Comparison of ENCODE assay signal across 12 cellular contexts in genomic region chr12:111035578-111036301, GRCh38. TPM values are rescaled to one million over a fixed set of nuclear protein-coding genes. Genes with fewer than 3 reads are reported as not detected.
DNase-seq lines count a peak whose midpoint lies in the region.
"Had no signal": no experiment of that assay in that cellular context is flagged by ENCODE, and none has a peak within 500 bp of the region (broad histone marks: within the 10 kb centered on the region; RNA-seq: fewer than 3 reads in every experiment).

No MANE protein-coding gene starts in this region.

- no peaks in the 10 kb centered on the region for H3K79me2 ChIP-seq in mesendoderm (ENCODE audit: control insufficient read depth, insufficient read depth, low read length)

- no peak overlapping the region for H2AK5ac ChIP-seq in mesendoderm (ENCODE audit: low read length)

- DNase-seq in CD4-positive, alpha-beta memory T cell = no peak
- peak; percentile 51 to 60 for DNase-seq in HAP-1 (ENCODE audit: low spot score in 2 of 2)
- DNase-seq in activated T-helper 2 cell treated with anti-CD3 and anti-CD28 coated beads, Interferon-gamma antibody, Interleukin-2, Interleukin-4, amounts not matched to agents 10 μg/mL and 5 μg/mL and 100 μg/mL, durations not matched to agents 14 hours and 24 hours and 36 hours (ENCODE audit: low spot score) = no peak
- DNase-seq in mesendoderm = peak; percentile 62
- DNase-seq in cortex of kidney (lab: John Stamatoyannopoulos, UW) = no peak
- DNase-seq in NCI-H345 (lab: John Stamatoyannopoulos, UW) = no peak
- no peak for DNase-seq in AML-193 (lab: John Stamatoyannopoulos, UW)
- DNase-seq in head of caudate nucleus = no peak
- DNase-seq: heart right ventricle, NCI-H2107, nucleus accumbens, tibial artery had no signal

- peaks cover 16 to 30% (median 18%) of the 10 kb centered on the region in 4 donors for H3K4me1 Mint-ChIP-seq in CD4-positive, alpha-beta memory T cell
- peaks cover 7% of the 10 kb centered on the region for H3K4me1 Mint-ChIP-seq in activated T-helper 2 cell treated with anti-CD3 and anti-CD28 coated beads, Interferon-gamma antibody, Interleukin-2, Interleukin-4, amounts not matched to agents 10 μg/mL and 5 μg/mL and 100 μg/mL, durations not matched to agents 14 hours and 24 hours and 36 hours (ENCODE audit: low read depth)

- peak overlapping the region; percentile 58 to 86 (median 77) for H3K4me3 Mint-ChIP-seq in CD4-positive, alpha-beta memory T cell
- H3K4me3 Mint-ChIP-seq in activated T-helper 2 cell treated with anti-CD3 and anti-CD28 coated beads, Interferon-gamma antibody, Interleukin-2, Interleukin-4, amounts not matched to agents 10 μg/mL and 5 μg/mL and 100 μg/mL, durations not matched to agents 14 hours and 24 hours and 36 hours (ENCODE audit: low read depth) = peak overlapping the region; percentile 20

- no peak overlapping the region for H3K18ac ChIP-seq in mesendoderm (ENCODE audit: low read length)

- WGBS in mesendoderm (ENCODE audit: extremely low coverage, insufficient coverage, low lambda C conversion rate) = no CpG with 5 or more reads among the region's 36 CpGs

- CTCF ChIA-PET in CD4-positive, alpha-beta memory T cell (lab: Charles Lee; ENCODE audit: partially characterized antibody) = no interaction called here

- peaks cover 47% of the 10 kb centered on the region in 2 donors for H3K27me3 Mint-ChIP-seq in CD4-positive, alpha-beta memory T cell
- H3K27me3 Mint-ChIP-seq in activated T-helper 2 cell treated with anti-CD3 and anti-CD28 coated beads, Interferon-gamma antibody, Interleukin-2, Interleukin-4, amounts not matched to agents 10 μg/mL and 5 μg/mL and 100 μg/mL, durations not matched to agents 14 hours and 24 hours and 36 hours (ENCODE audit: low read depth) = peaks cover 64% of the 10 kb centered on the region

- H4K8ac ChIP-seq in mesendoderm (ENCODE audit: low read depth, low read length) = no peak overlapping the region

- H3K9ac ChIP-seq in mesendoderm (ENCODE audit: low read length) = peak overlapping the region; percentile 35

- intact Hi-C loops in CD4-positive, alpha-beta memory T cell (cut with micrococcal nuclease) = no loop called here
- intact Hi-C loops in activated T-helper 2 cell treated with anti-CD3 and anti-CD28 coated beads, Interferon-gamma antibody, Interleukin-2, Interleukin-4, amounts not matched to agents 10 μg/mL and 5 μg/mL and 100 μg/mL, durations not matched to agents 14 hours and 24 hours and 36 hours (cut with micrococcal nuclease) = no loop called here
- intact Hi-C loops in head of caudate nucleus (cut with DNase I) = no loop called here

- H3K9me3 ChIP-seq in CD4-positive, alpha-beta memory T cell (ENCODE audit: control insufficient read depth in 1 of 2, low read length in 2 of 2) = no peaks in the 10 kb centered on the region
- no peaks in the 10 kb centered on the region for H3K9me3 ChIP-seq in HAP-1
- H3K9me3 ChIP-seq: heart right ventricle, tibial artery had no signal

- in situ Hi-C loops in HAP-1 (cut with MboI; ENCODE audit: low sequenced_read_pairs) = no loop called here

- H3K27ac Mint-ChIP-seq in CD4-positive, alpha-beta memory T cell = peak overlapping the region in 1 of 7 donors; percentile 30
- no peak overlapping the region for H3K27ac Mint-ChIP-seq in activated T-helper 2 cell treated with anti-CD3 and anti-CD28 coated beads, Interferon-gamma antibody, Interleukin-2, Interleukin-4, amounts not matched to agents 10 μg/mL and 5 μg/mL and 100 μg/mL, durations not matched to agents 14 hours and 24 hours and 36 hours

- no peak overlapping the region for H2BK120ac ChIP-seq in mesendoderm (ENCODE audit: low read depth, low read length)

- H3K36me3 ChIP-seq in CD4-positive, alpha-beta memory T cell (ENCODE audit: insufficient read depth, low read length) = no peaks in the 10 kb centered on the region
- H3K36me3 ChIP-seq in HAP-1 (replicated peaks) (no peaks in the 10 kb centered on the region), mesendoderm (ENCODE audit: control insufficient read depth, insufficient read depth, low read length) (no peaks in the 10 kb centered on the region)
- H3K36me3 ChIP-seq: heart right ventricle, tibial artery had no signal

- no peak overlapping the region for H2BK15ac ChIP-seq in mesendoderm (replicated peaks; ENCODE audit: low read depth)

- peak overlapping the region; percentile 75 for H3K4me2 ChIP-seq in mesendoderm (ENCODE audit: low read length)

- peaks cover 24% of the 10 kb centered on the region for H3K4me1 ChIP-seq in CD4-positive, alpha-beta memory T cell (ENCODE audit: insufficient read depth, low read length)
- peaks cover 7% of the 10 kb centered on the region for H3K4me1 ChIP-seq in HAP-1
- H3K4me1 ChIP-seq in mesendoderm (ENCODE audit: control insufficient read depth, low read depth, low read length) = peaks cover 6% of the 10 kb centered on the region

- no peaks in the 10 kb centered on the region for H3K36me3 Mint-ChIP-seq in CD4-positive, alpha-beta memory T cell
- H3K36me3 Mint-ChIP-seq in activated T-helper 2 cell treated with anti-CD3 and anti-CD28 coated beads, Interferon-gamma antibody, Interleukin-2, Interleukin-4, amounts not matched to agents 10 μg/mL and 5 μg/mL and 100 μg/mL, durations not matched to agents 14 hours and 24 hours and 36 hours (ENCODE audit: low read depth) = peaks cover 3% of the 10 kb centered on the region

- H3K27me3 ChIP-seq in CD4-positive, alpha-beta memory T cell (ENCODE audit: insufficient read depth, low read length) = peaks cover 29% of the 10 kb centered on the region
- H3K27me3 ChIP-seq in HAP-1 (ENCODE audit: low read depth) = no peaks in the 10 kb centered on the region
- H3K27me3 ChIP-seq in mesendoderm (ENCODE audit: insufficient read depth, low read length, poor library complexity) = no peaks in the 10 kb centered on the region

- no peak overlapping the region for H4K5ac ChIP-seq in mesendoderm (ENCODE audit: low read length)

- POLR2A ChIA-PET in CD4-positive, alpha-beta memory T cell (lab: Charles Lee; ENCODE audit: partially characterized antibody) = interaction anchor here (1.7 kb wide), 1 partner anchor 21 kb away, joined by 5 read pairs; no protein-coding TSS in a partner anchor

- no peak overlapping the region for H3K4me3 ChIP-seq in CD4-positive, alpha-beta memory T cell (ENCODE audit: low read length in 2 of 2)
- peak overlapping the region; percentile 45 for H3K4me3 ChIP-seq in HAP-1
- H3K4me3 ChIP-seq in mesendoderm (ENCODE audit: low read length) = peak overlapping the region; percentile 1
- H3K4me3 ChIP-seq: tibial artery had no signal

- H3K27ac ChIP-seq in CD4-positive, alpha-beta memory T cell (ENCODE audit: low read depth, low read length) = no peak overlapping the region
- no peak overlapping the region for H3K27ac ChIP-seq in mesendoderm (ENCODE audit: low read depth, low read length)
- H3K27ac ChIP-seq: heart right ventricle, tibial artery had no signal

- H3K23ac ChIP-seq in mesendoderm (ENCODE audit: low read length) = no peak overlapping the region

- peaks cover 2% of the 10 kb centered on the region for H3K79me1 ChIP-seq in mesendoderm (ENCODE audit: low read length)

- H3K56ac ChIP-seq in mesendoderm (ENCODE audit: low read length) = peak overlapping the region; percentile 70

- no peak overlapping the region for H2BK5ac ChIP-seq in mesendoderm (ENCODE audit: low read length)

- peaks cover 0 to 2% (median 0%) of the 10 kb centered on the region in 8 donors for H3K9me3 Mint-ChIP-seq in CD4-positive, alpha-beta memory T cell
- H3K9me3 Mint-ChIP-seq in activated T-helper 2 cell treated with anti-CD3 and anti-CD28 coated beads, Interferon-gamma antibody, Interleukin-2, Interleukin-4, amounts not matched to agents 10 μg/mL and 5 μg/mL and 100 μg/mL, durations not matched to agents 14 hours and 24 hours and 36 hours = no peaks in the 10 kb centered on the region

- no peak overlapping the region for H3K4ac ChIP-seq in mesendoderm (ENCODE audit: low read depth, low read length)

RNA-seq across cellular contexts. Expression of gene CUX2, which starts 1.8 kb away (rescaled TPM):
- total RNA-seq in CD4-positive, alpha-beta memory T cell = not detected
- polyA plus RNA-seq in CD4-positive, alpha-beta memory T cell = not detected
- not detected in 2 replicates for total RNA-seq in activated T-helper 2 cell treated with anti-CD3 and anti-CD28 coated beads, Interferon-gamma antibody, Interleukin-2, Interleukin-4, amounts not matched to agents 10 μg/mL and 5 μg/mL and 100 μg/mL, durations not matched to agents 14 hours and 24 hours and 36 hours
- polyA plus RNA-seq in mesendoderm (2013, experiment 1 of 2) = 2.2 TPM
- 2.2 TPM for polyA plus RNA-seq in mesendoderm (2013, experiment 2 of 2)
- polyA plus RNA-seq: heart right ventricle had no signal

Comparison
In these comparisons a context has a peak if more than half of its experiments do, and no peak if none do; other contexts are left out.
1. DNase-seq: peak in HAP-1 (2 of 2) and mesendoderm (single experiment); none in CD4-positive, alpha-beta memory T cell (0 of 5), activated T-helper 2 cell treated with anti-CD3 and anti-CD28 coated beads, Interferon-gamma antibody, Interleukin-2, Interleukin-4, amounts not matched to agents 10 μg/mL and 5 μg/mL and 100 μg/mL, durations not matched to agents 14 hours and 24 hours and 36 hours (single experiment), cortex of kidney (single experiment), NCI-H345 (single experiment), AML-193 (0 of 2) and head of caudate nucleus (0 of 42).
2. H3K4me3 ChIP-seq: peak in HAP-1 (single experiment) and mesendoderm (single experiment); none in CD4-positive, alpha-beta memory T cell (0 of 2).